8 cellular contexts compared by ENCODE assay signal in genomic region chr7:151172273-151173141, GRCh38. TPM values are rescaled to one million over a fixed set of nuclear protein-coding genes. Genes with fewer than 3 reads are reported as not detected.
DNase-seq lines count a peak whose midpoint lies in the region; ATAC-seq and TF ChIP-seq lines count a peak whose summit lies in the region.

No MANE protein-coding gene starts in this region.

- H3K27ac ChIP-seq in colonic mucosa (no peak overlapping the region), lower lobe of right lung (no peak overlapping the region)

- no peaks in the 10 kb centered on the region for H3K36me3 ChIP-seq in colonic mucosa
- H3K36me3 ChIP-seq in lower lobe of right lung = no peaks in the 10 kb centered on the region

- no peak overlapping the region for H3K4me3 ChIP-seq in colonic mucosa
- H3K4me3 ChIP-seq in lower lobe of right lung = no peak overlapping the region

- H3K9me3 ChIP-seq in colonic mucosa (no peaks in the 10 kb centered on the region), lower lobe of right lung (no peaks in the 10 kb centered on the region)

- DNase-seq in NK-92 treated with Interleukin-12 subunit alpha and Interleukin-12 subunit beta, amount 100 ng/mL, for 24 hours (lab: John Stamatoyannopoulos, UW) = peak; percentile 69
- DNase-seq in NK-92 (lab: John Stamatoyannopoulos, UW; ENCODE audit: unreplicated experiment) (no peak), NCI-H446 treated with DMSO at 0.1 percent for 48 hours (lab: John Stamatoyannopoulos, UW) (peak; percentile 32), colonic mucosa (peak; percentile 72), lower lobe of right lung (peak; percentile 88)
- peak; percentile 86 for DNase-seq in activated CD4-positive, alpha-beta T cell treated with anti-CD3 and anti-CD28 coated beads for 48 hours
- DNase-seq in stimulated activated CD8-positive, alpha-beta memory T cell treated with anti-CD3 and anti-CD28 coated beads, Interleukin-12 subunit alpha, Interleukin-12 subunit beta, amount 100 ng/mL, for 24 hours (ENCODE audit: extremely low read depth) = peak; percentile 39

- H3K4me1 ChIP-seq in colonic mucosa (peaks cover 6% of the 10 kb centered on the region), lower lobe of right lung (peaks cover 9% of the 10 kb centered on the region)

- H3K27me3 ChIP-seq in colonic mucosa = peaks cover 15% of the 10 kb centered on the region
- H3K27me3 ChIP-seq in lower lobe of right lung (ENCODE audit: low read depth) = peaks cover 67% of the 10 kb centered on the region

- TF ChIP-seq CTCF in colonic mucosa (IDR thresholded peaks at IDR 0.05) (peak; percentile 100), lower lobe of right lung (IDR thresholded peaks at IDR 0.05) (peak; percentile 100)

- no peak overlapping the region for H3K9ac ChIP-seq in colonic mucosa (ENCODE audit: low read depth in 2 of 2, low read length in 2 of 2)

- intact Hi-C loops in colonic mucosa (cut with DNase I) = loop anchor here (1.0 kb wide), 1 partner anchor 48 kb away; no protein-coding TSS in a partner anchor
- intact Hi-C loops in lower lobe of right lung (cut with DNase I) = no loop called here

- peak; percentile 77 for ATAC-seq in HG02885 (IDR thresholded peaks at IDR 0.05; ENCODE audit: poor library complexity, unreplicated experiment)
- ATAC-seq in lower lobe of right lung = peak; percentile 87 to 94

RNA-seq across cellular contexts. Expression of gene GBX1, which starts 5.0 kb away (rescaled TPM):
- total RNA-seq in colonic mucosa (not detected), lower lobe of right lung (not detected)

RNA-seq across cellular contexts. Expression of gene ASB10, which starts 14.5 kb away (rescaled TPM):
- not detected for total RNA-seq in colonic mucosa
- not detected for total RNA-seq in lower lobe of right lung

RNA-seq across cellular contexts. Expression of gene H2BK1, which starts 37.8 kb away (rescaled TPM):
- total RNA-seq in colonic mucosa = not detected
- not detected for total RNA-seq in lower lobe of right lung

RNA-seq across cellular contexts. Expression of gene ABCF2, which starts 54.5 kb away (rescaled TPM):
- 10 to 100 TPM; 25.6 to 38.3 TPM for total RNA-seq in colonic mucosa
- 23.3 TPM for total RNA-seq in lower lobe of right lung

RNA-seq across cellular contexts. Expression of gene CHPF2, which starts 59.8 kb away (rescaled TPM):
- 10 to 100 TPM; 36.2 to 42.7 TPM for total RNA-seq in colonic mucosa
- 34.7 TPM for total RNA-seq in lower lobe of right lung
